In genomic region chr11:66112640-66113098, GRCh38 we compare ENCODE assay signal across 9 cellular contexts. TPM values are rescaled to one million over a fixed set of nuclear protein-coding genes. Genes with fewer than 3 reads are reported as not detected.
A peak's percentile ranks its signal among the peaks of the same experiment; 100 is the strongest.
DNase-seq lines count a peak whose midpoint lies in the region; ATAC-seq and TF ChIP-seq lines count a peak whose summit lies in the region.
"Had no signal": no experiment of that assay in that cellular context is flagged by ENCODE, and none has a peak within 500 bp of the region (broad histone marks: within the 10 kb centered on the region; RNA-seq: fewer than 3 reads in every experiment).

No MANE protein-coding gene starts in this region.

- peak overlapping the region; percentile 83 for H3K27ac Mint-ChIP-seq in activated B cell treated with CpG ODN at 0.5 μM for 24 hours

- no peaks in the 10 kb centered on the region for H3K27me3 ChIP-seq in left ventricle myocardium inferior (ENCODE audit: low read depth)
- H3K27me3 ChIP-seq in upper lobe of left lung = no peaks in the 10 kb centered on the region
- H3K27me3 ChIP-seq in gastroesophageal sphincter = no peaks in the 10 kb centered on the region

- no peaks in the 10 kb centered on the region for H3K27me3 Mint-ChIP-seq in activated B cell treated with CpG ODN at 0.5 μM for 24 hours

- peaks cover 96% of the 10 kb centered on the region for H3K4me1 Mint-ChIP-seq in activated B cell treated with CpG ODN at 0.5 μM for 24 hours

- H3K4me3 ChIP-seq in left ventricle myocardium inferior = no peak overlapping the region
- no peak overlapping the region for H3K4me3 ChIP-seq in upper lobe of left lung
- H3K4me3 ChIP-seq in gastroesophageal sphincter = no peak overlapping the region

- H3K36me3 Mint-ChIP-seq in activated B cell treated with CpG ODN at 0.5 μM for 24 hours (ENCODE audit: low read depth) = peaks cover 5% of the 10 kb centered on the region

- DNase-seq in Right ventricle myocardium superior (peak; percentile 63), Right ventricle myocardium inferior (ENCODE audit: missing footprints) (no peak), activated B cell treated with CpG ODN at 0.5 μM for 24 hours (no peak), left ventricle myocardium inferior (no peak), upper lobe of left lung (no peak)
- DNase-seq: GDM1 had no signal

- peak overlapping the region; percentile 24 for H3K27ac ChIP-seq in left ventricle myocardium inferior (replicated peaks)
- peak overlapping the region in 3 of 4 donors; percentile 25 to 56 (median 50) for H3K27ac ChIP-seq in upper lobe of left lung
- H3K27ac ChIP-seq in gastroesophageal sphincter = peak overlapping the region in 1 of 4 donors; percentile 0

- TF ChIP-seq EP300 in upper lobe of left lung (IDR thresholded peaks at IDR 0.05) (no peak), gastroesophageal sphincter (IDR thresholded peaks at IDR 0.05) (no peak)

- WGBS in upper lobe of left lung, 2 donors = 9 to 13% methylated on average over 2 of the region's 2 CpGs
- WGBS in gastroesophageal sphincter (ENCODE audit: low coverage in 1 of 2), 2 donors = 0 to 10% methylated on average over 1 to 2 of the region's 2 CpGs

- TF ChIP-seq CTCF in activated B cell treated with CpG ODN at 0.5 μM for 24 hours (IDR thresholded peaks at IDR 0.05) = no peak
- no peak for TF ChIP-seq CTCF in left ventricle myocardium inferior (IDR thresholded peaks at IDR 0.05; ENCODE audit: borderline replicate concordance)
- no peak for TF ChIP-seq CTCF in upper lobe of left lung (IDR thresholded peaks at IDR 0.05)
- TF ChIP-seq CTCF in gastroesophageal sphincter (IDR thresholded peaks at IDR 0.05) = no peak

- no peaks in the 10 kb centered on the region for H3K9me3 Mint-ChIP-seq in activated B cell treated with CpG ODN at 0.5 μM for 24 hours

- ATAC-seq in Right ventricle myocardium superior (ENCODE audit: poor library complexity) (peak; percentile 58), Right ventricle myocardium inferior (no peak), activated B cell treated with CpG ODN at 0.5 μM for 24 hours (ENCODE audit: low read depth) (peak; percentile 53), upper lobe of left lung (ENCODE audit: low FRiP score in 2 of 2) (peak in 1 of 2 donors; percentile 71), HG03520 (IDR thresholded peaks at IDR 0.05; ENCODE audit: unreplicated experiment) (no peak), gastroesophageal sphincter (no peak), HG03571 (IDR thresholded peaks at IDR 0.05; ENCODE audit: unreplicated experiment) (no peak)

- H3K4me3 Mint-ChIP-seq in activated B cell treated with CpG ODN at 0.5 μM for 24 hours = peak overlapping the region; percentile 58

- CTCF ChIA-PET in activated B cell treated with CpG ODN at 0.5 μM for 24 hours (lab: Charles Lee) = interaction anchor here (1.1 kb wide), 1 partner anchor 11 kb away, joined by 3 read pairs; no protein-coding TSS in a partner anchor

- no peak for TF ChIP-seq POLR2A in upper lobe of left lung (IDR thresholded peaks at IDR 0.05)
- no peak for TF ChIP-seq POLR2A in gastroesophageal sphincter (IDR thresholded peaks at IDR 0.05)

- POLR2A ChIA-PET in activated B cell treated with CpG ODN at 0.5 μM for 24 hours (lab: Charles Lee) = interaction anchor here (0.7 to 2.4 kb wide), 7 partner anchors 10 to 253 kb away, joined by 3 to 25 read pairs (median 6); partner anchors contain the start of genes MUS81 and PACS1

- H3K4me1 ChIP-seq in left ventricle myocardium inferior (peaks cover 74% of the 10 kb centered on the region), upper lobe of left lung (peaks cover 38 to 65% (median 46%) of the 10 kb centered on the region in 4 donors), gastroesophageal sphincter (peaks cover 2 to 28% (median 15%) of the 10 kb centered on the region in 3 donors)

- intact Hi-C loops in Right ventricle myocardium superior (cut with DNase I) = no loop called here
- intact Hi-C loops in Right ventricle myocardium inferior (cut with DNase I) = no loop called here
- intact Hi-C loops in activated B cell treated with CpG ODN at 0.5 μM for 24 hours (cut with micrococcal nuclease) = loop anchor here (1.0 kb wide), 1 partner anchor 31 kb away; no protein-coding TSS in a partner anchor
- intact Hi-C loops in left ventricle myocardium inferior (cut with micrococcal nuclease) = no loop called here

- H3K9me3 ChIP-seq in left ventricle myocardium inferior (replicated peaks) (no peaks in the 10 kb centered on the region), upper lobe of left lung (no peaks in the 10 kb centered on the region), gastroesophageal sphincter (no peaks in the 10 kb centered on the region)

- no peaks in the 10 kb centered on the region for H3K36me3 ChIP-seq in left ventricle myocardium inferior
- H3K36me3 ChIP-seq in upper lobe of left lung = no peaks in the 10 kb centered on the region
- H3K36me3 ChIP-seq in gastroesophageal sphincter = no peaks in the 10 kb centered on the region

RNA-seq across cellular contexts. Expression of gene PACS1, which starts 42.6 kb away (rescaled TPM):
- 46.5 TPM for total RNA-seq in Right ventricle myocardium superior
- total RNA-seq in Right ventricle myocardium inferior = 50.7 TPM
- 118 and 121 TPM in 2 replicates for total RNA-seq in activated B cell treated with CpG ODN at 0.5 μM for 24 hours
- total RNA-seq in left ventricle myocardium inferior = 54.9 TPM
- 100 to 1,000 TPM in 1 of 6 donors, 10 to 100 TPM in 5; 39.8 to 123 (median 51.1) TPM for total RNA-seq in upper lobe of left lung
- total RNA-seq in gastroesophageal sphincter = 10 to 100 TPM; 32.7 to 81.8 (median 38.2) TPM

Comparison
In these comparisons a context has a peak if more than half of its experiments do, and no peak if none do; other contexts are left out.
1. ATAC-seq: peak in Right ventricle myocardium superior (single experiment) and activated B cell treated with CpG ODN at 0.5 μM for 24 hours (single experiment); none in Right ventricle myocardium inferior (single experiment), HG03520 (single experiment), gastroesophageal sphincter (single experiment) and HG03571 (single experiment).